Comparison of ENCODE assay signal across 25 cellular contexts in genomic region chr12:132281021-132281420, GRCh38. TPM values are rescaled to one million over a fixed set of nuclear protein-coding genes. Genes with fewer than 3 reads are reported as not detected.
"Had no signal": no experiment of that assay in that cellular context is flagged by ENCODE, and none has a peak within 500 bp of the region (broad histone marks: within the 10 kb centered on the region; RNA-seq: fewer than 3 reads in every experiment).

No MANE protein-coding gene starts in this region.

- ATAC-seq: activated CD4-positive, alpha-beta T cell treated with anti-CD3 and anti-CD28 coated beads for 36 hours; activated CD8-positive, alpha-beta T cell treated with anti-CD3 and anti-CD28 coated beads, Interleukin-2, amount 10 ng/mL, durations not matched to agents 7 days and 5 days; PC-3; T-cell had no signal

- H3K9me3 ChIP-seq: adrenal gland had no signal

- H3K36me3 Mint-ChIP-seq: activated naive CD8-positive, alpha-beta T cell treated with anti-CD3 and anti-CD28 coated beads, Interleukin-2, amount 10 ng/mL, durations not matched to agents 7 days and 5 days; T-cell had no signal

- H3K36me3 ChIP-seq: adrenal gland had no signal

- H3K27ac Mint-ChIP-seq: activated CD4-positive, alpha-beta T cell treated with anti-CD3 and anti-CD28 coated beads for 36 hours; activated CD8-positive, alpha-beta T cell treated with anti-CD3 and anti-CD28 coated beads, Interleukin-2, amount 10 ng/mL, durations not matched to agents 7 days and 5 days; activated naive CD8-positive, alpha-beta T cell treated with anti-CD3 and anti-CD28 coated beads, Interleukin-2, amount 10 ng/mL, durations not matched to agents 7 days and 5 days; T-cell had no signal

- H3K4me1 ChIP-seq: adrenal gland had no signal

- H3K4me3 Mint-ChIP-seq: activated CD4-positive, alpha-beta T cell treated with anti-CD3 and anti-CD28 coated beads for 36 hours; activated CD8-positive, alpha-beta T cell treated with anti-CD3 and anti-CD28 coated beads, Interleukin-2, amount 10 ng/mL, durations not matched to agents 7 days and 5 days; activated naive CD8-positive, alpha-beta T cell treated with anti-CD3 and anti-CD28 coated beads, Interleukin-2, amount 10 ng/mL, durations not matched to agents 7 days and 5 days; T-cell had no signal

- H3K4me1 Mint-ChIP-seq: activated CD4-positive, alpha-beta T cell treated with anti-CD3 and anti-CD28 coated beads for 36 hours had no signal

- H3K27ac ChIP-seq: adrenal gland, SK-N-MC, VCaP had no signal

- H3K4me3 ChIP-seq: adrenal gland, SK-N-MC had no signal

- FAIRE-seq: RCC 7860 had no signal

- DNase-seq: activated CD4-positive, alpha-beta T cell treated with anti-CD3 and anti-CD28 coated beads for 36 hours; activated CD4-positive, alpha-beta T cell treated with anti-CD3 and anti-CD28 coated beads, Interleukin-2, amount 50 U/mL, for 4 hours; activated CD8-positive, alpha-beta memory T cell treated with anti-CD3 and anti-CD28 coated beads, Interleukin-2, amount 50 U/mL, for 48 hours; activated CD8-positive, alpha-beta T cell treated with anti-CD3 and anti-CD28 coated beads, Interleukin-2, amount 10 ng/mL, durations not matched to agents 7 days and 5 days; activated naive CD4-positive, alpha-beta T cell treated with anti-CD3 and anti-CD28 coated beads, Interleukin-2, amount 50 U/mL, for 16 hours; activated naive CD8-positive, alpha-beta T cell treated with anti-CD3 and anti-CD28 coated beads, Interleukin-2, amount 10 ng/mL, durations not matched to agents 7 days and 5 days; activated T-cell treated with anti-CD3 and anti-CD28 coated beads, Interleukin-2, amount 50 U/mL, for 1 hour; adrenal gland; anterior cingulate cortex; caudate nucleus; Kasumi-1; KBM-7; NCI-H1105 treated with DMSO at 0.1 percent for 48 hours; NCI-H1436 treated with DMSO at 0.1 percent for 48 hours; NCI-H187; NCI-H2081 treated with DMSO at 0.1 percent for 48 hours; NCI-H446; NCI-H524; PC-3; SIG-M5; T-cell had no signal

- H3K9me3 Mint-ChIP-seq: activated naive CD8-positive, alpha-beta T cell treated with anti-CD3 and anti-CD28 coated beads, Interleukin-2, amount 10 ng/mL, durations not matched to agents 7 days and 5 days; T-cell had no signal

RNA-seq across cellular contexts. Expression of gene GALNT9, which starts 48.4 kb away (rescaled TPM):
- total RNA-seq: activated CD8-positive, alpha-beta T cell treated with anti-CD3 and anti-CD28 coated beads, Interleukin-2, amount 10 ng/mL, durations not matched to agents 7 days and 5 days; activated naive CD8-positive, alpha-beta T cell treated with anti-CD3 and anti-CD28 coated beads, Interleukin-2, amount 10 ng/mL, durations not matched to agents 7 days and 5 days; T-helper 2 cell treated with Interferon-gamma antibody and Interleukin-4, amounts not matched to agents 100 ng/mL and 5 ng/mL, for 36 hours had no signal
